21 cellular contexts compared by ENCODE assay signal in the genomic region with DNA sequence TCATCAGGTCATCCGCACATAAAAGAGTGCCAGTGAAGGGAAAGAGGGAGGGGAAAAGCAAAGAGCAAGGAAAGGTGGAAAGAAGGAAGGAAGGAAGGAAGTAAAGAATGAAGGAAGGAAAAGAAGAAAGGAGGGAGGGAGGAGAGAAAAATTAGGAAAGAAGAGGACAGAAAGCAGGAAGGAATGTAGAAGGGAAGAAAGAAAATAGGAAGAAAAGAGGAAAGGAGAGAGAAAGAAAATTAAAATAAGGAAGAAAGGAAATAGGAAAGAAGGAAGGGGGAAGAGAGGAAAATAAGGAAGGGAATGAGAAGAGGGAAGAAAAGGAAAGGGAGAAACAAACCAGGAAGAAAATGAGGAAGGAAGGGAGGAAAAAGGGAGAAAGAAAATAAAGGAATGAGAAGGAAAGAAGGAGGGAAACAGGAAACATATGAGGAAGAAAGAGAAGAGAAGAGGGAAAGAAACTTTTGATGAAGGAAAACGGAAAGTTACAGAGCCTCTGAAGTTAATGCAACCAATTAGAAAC.
"Had no signal": no experiment of that assay in that cellular context is flagged by ENCODE, and none has a peak within 500 bp of the region (broad histone marks: within the 10 kb centered on the region; RNA-seq: fewer than 3 reads in every experiment).

No MANE protein-coding gene starts in this region.

- H3K27ac ChIP-seq: foreskin keratinocyte, neutrophil, ovary, prostate gland, WERI-Rb-1 had no signal

- H3K4me1 ChIP-seq: foreskin keratinocyte, prostate gland, tibial nerve had no signal

- DNase-seq: activated CD4-positive, alpha-beta T cell treated with anti-CD3 and anti-CD28 coated beads, Interleukin-2, amount 50 U/mL, for 48 hours; activated CD4-positive, CD25-positive, alpha-beta regulatory T cell treated with anti-CD3 and anti-CD28 coated beads, Interleukin-2, amount 50 U/mL, for 72 hours; activated naive CD4-positive, alpha-beta T cell treated with anti-CD3 and anti-CD28 coated beads, Interleukin-2, amount 10 ng/mL, durations not matched to agents 7 days and 5 days; activated T-cell treated with anti-CD3 and anti-CD28 coated beads, Interleukin-2, amount 50 U/mL, for 72 hours; amygdala; effector CD4-positive, alpha-beta T cell; foreskin keratinocyte; immature natural killer cell; lower lobe of right lung; naive thymus-derived CD8-positive, alpha-beta T cell; ovary; stimulated activated CD4-positive, alpha-beta T cell treated with anti-CD3 and anti-CD28 coated beads, Interleukin-4, amount 100 ng/mL, for 24 hours; WERI-Rb-1 had no signal

- H3K27me3 Mint-ChIP-seq: activated naive CD4-positive, alpha-beta T cell treated with anti-CD3 and anti-CD28 coated beads, Interleukin-2, amount 10 ng/mL, durations not matched to agents 7 days and 5 days; naive thymus-derived CD8-positive, alpha-beta T cell; stimulated activated naive CD8-positive, alpha-beta T cell treated with anti-CD3 and anti-CD28 coated beads, Interleukin-15, Interleukin-2, amounts not matched to agents 100 ng/mL and 50 ng/mL, for 24 hours had no signal

- H3K4me3 Mint-ChIP-seq: activated naive CD4-positive, alpha-beta T cell treated with anti-CD3 and anti-CD28 coated beads, Interleukin-2, amount 10 ng/mL, durations not matched to agents 7 days and 5 days; activated T-cell treated with anti-CD3 and anti-CD28 coated beads, Interleukin-2, amount 50 U/mL, for 72 hours; immature natural killer cell; stimulated activated naive CD8-positive, alpha-beta T cell treated with anti-CD3 and anti-CD28 coated beads, Interleukin-15, Interleukin-2, amounts not matched to agents 100 ng/mL and 50 ng/mL, for 24 hours; T-helper 2 cell treated with Interferon-gamma antibody and Interleukin-4, amounts not matched to agents 5 μg/mL and 100 μg/mL, for 36 hours had no signal

- H3K27ac Mint-ChIP-seq: activated T-cell treated with anti-CD3 and anti-CD28 coated beads, Interleukin-2, amount 50 U/mL, for 72 hours; stimulated activated naive CD8-positive, alpha-beta T cell treated with anti-CD3 and anti-CD28 coated beads, Interleukin-15, Interleukin-2, amounts not matched to agents 100 ng/mL and 50 ng/mL, for 24 hours; T-helper 2 cell treated with Interferon-gamma antibody and Interleukin-4, amounts not matched to agents 5 μg/mL and 100 μg/mL, for 36 hours had no signal

- H3K9me3 Mint-ChIP-seq: activated naive CD4-positive, alpha-beta T cell treated with anti-CD3 and anti-CD28 coated beads, Interleukin-2, amount 10 ng/mL, durations not matched to agents 7 days and 5 days; activated T-cell treated with anti-CD3 and anti-CD28 coated beads, Interleukin-2, amount 50 U/mL, for 72 hours; immature natural killer cell; naive thymus-derived CD8-positive, alpha-beta T cell; stimulated activated naive CD8-positive, alpha-beta T cell treated with anti-CD3 and anti-CD28 coated beads, Interleukin-15, Interleukin-2, amounts not matched to agents 100 ng/mL and 50 ng/mL, for 24 hours; T-helper 2 cell treated with Interferon-gamma antibody and Interleukin-4, amounts not matched to agents 5 μg/mL and 100 μg/mL, for 36 hours had no signal

- ATAC-seq: activated T-cell treated with anti-CD3 and anti-CD28 coated beads, Interleukin-2, amount 50 U/mL, for 72 hours; foreskin keratinocyte; left lobe of liver; naive thymus-derived CD8-positive, alpha-beta T cell had no signal

- H3K9me3 ChIP-seq: lower lobe of right lung, neutrophil, ovary, prostate gland, spleen, tibial nerve had no signal

- H3K4me3 ChIP-seq: ovary, prostate gland had no signal

- FAIRE-seq: TTC549 had no signal

- H3K27me3 ChIP-seq: foreskin keratinocyte, neutrophil, ovary, spleen, tibial nerve had no signal

- H3K36me3 ChIP-seq: lower lobe of right lung, ovary, prostate gland, WERI-Rb-1 had no signal
